In the genomic region with DNA sequence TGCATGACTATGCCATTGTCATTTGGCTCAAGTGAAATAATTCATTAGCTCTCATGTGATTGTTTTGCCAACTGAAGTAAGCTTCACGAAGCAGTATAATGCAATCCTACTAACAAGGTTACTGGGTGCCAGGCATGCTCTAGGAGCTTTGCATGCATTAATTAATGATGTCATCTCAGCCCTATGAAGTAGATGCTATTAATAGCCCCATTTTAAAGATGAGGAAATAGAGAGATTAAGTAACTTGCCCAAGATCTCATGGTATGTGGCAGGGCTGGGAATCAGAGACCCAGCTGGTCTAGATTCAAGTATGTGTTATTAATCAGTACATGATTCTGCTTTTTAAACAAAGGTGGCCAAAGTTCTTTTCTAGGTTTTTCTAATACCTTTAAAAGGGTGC, we compare ENCODE assay signal across 16 cellular contexts. TPM values are rescaled to one million over a fixed set of nuclear protein-coding genes. Genes with fewer than 3 reads are reported as not detected.
DNase-seq lines count a peak whose midpoint lies in the region; ATAC-seq and TF ChIP-seq lines count a peak whose summit lies in the region.
"Had no signal": no experiment of that assay in that cellular context is flagged by ENCODE, and none has a peak within 500 bp of the region (broad histone marks: within the 10 kb centered on the region; RNA-seq: fewer than 3 reads in every experiment).

No MANE protein-coding gene starts in this region.

- POLR2A ChIA-PET in RWPE1 (lab: Yijun Ruan, JAX; ENCODE audit: low non-redundant PET), result no interaction called here

- H4K20me1 ChIP-seq in GM23248 (ENCODE audit: insufficient read depth), result no peaks in the 10 kb centered on the region

- in situ Hi-C loops in GM23248 (cut with MboI), result no loop called here

- H3K4me3 ChIP-seq in GM23248 (no peak overlapping the region), foreskin fibroblast (ENCODE audit: low read depth in 1 of 2, low read length in 2 of 2) (no peak overlapping the region), skeletal muscle tissue (ENCODE audit: low read length in 3 of 3) (no peak overlapping the region)
- H3K4me3 ChIP-seq: mucosa of descending colon, skin epidermis had no signal

- H3K79me2 ChIP-seq in GM23248 (ENCODE audit: insufficient read depth), result no peaks in the 10 kb centered on the region

- H3K27ac ChIP-seq in GM23248, result peak overlapping the region; percentile 97
- H3K27ac ChIP-seq in RWPE1, result no peak overlapping the region
- H3K27ac ChIP-seq in skeletal muscle tissue (ENCODE audit: low read depth, low read length), result peak overlapping the region; percentile 29
- H3K27ac ChIP-seq in substantia nigra (ENCODE audit: low read depth, low read length, poor library complexity, severe bottlenecking), result no peak overlapping the region

- TF ChIP-seq CTCF in RWPE1 (conservative IDR thresholded peaks at IDR 0.05; ENCODE audit: low read depth) (no peak), foreskin fibroblast (IDR thresholded peaks at IDR 0.05; ENCODE audit: low read depth, low read length) (no peak)

- H3K9me2 ChIP-seq in GM23248 (ENCODE audit: insufficient read depth), result no peaks in the 10 kb centered on the region

- H3K9ac ChIP-seq in GM23248 (peak overlapping the region; percentile 71), skeletal muscle tissue (ENCODE audit: low read depth in 1 of 3, low read length in 3 of 3) (no peak overlapping the region)

- H3K36me3 ChIP-seq in GM23248 (ENCODE audit: low read depth) (no peaks in the 10 kb centered on the region), skeletal muscle tissue (ENCODE audit: control insufficient read depth in 3 of 3, insufficient read depth in 3 of 3, low read length in 3 of 3) (no peaks in the 10 kb centered on the region)

- DNase-seq in GM23248 (peak; percentile 95), RWPE1 (ENCODE audit: low spot score) (peak; percentile 20), foreskin fibroblast (peak; percentile 89 to 90), substantia nigra (lab: John Stamatoyannopoulos, UW) (no peak)
- DNase-seq in effector CD8-positive, alpha-beta T cell (lab: John Stamatoyannopoulos, UW), result no peak
- DNase-seq: GOT3, hippocampal formation, KBM-7, mucosa of descending colon, NCI-H2227 treated with DMSO at 0.1 percent for 48 hours, SHP77 treated with DMSO at 0.1 percent for 48 hours had no signal

- ATAC-seq in GM19035 (IDR thresholded peaks at IDR 0.05; ENCODE audit: unreplicated experiment) (no peak), GM18868 (IDR thresholded peaks at IDR 0.05; ENCODE audit: unreplicated experiment) (no peak)
- ATAC-seq: activated T-helper 17 cell treated with anti-CD3 and anti-CD28 coated beads, Interleukin-2, amount 50 U/mL, for 72 hours; mucosa of descending colon had no signal

- H3K9me3 ChIP-seq in GM23248 (ENCODE audit: low read depth) (no peaks in the 10 kb centered on the region), skeletal muscle tissue (ENCODE audit: control insufficient read depth in 3 of 3, low read length in 3 of 3) (no peaks in the 10 kb centered on the region)
- H3K9me3 ChIP-seq: mucosa of descending colon had no signal

- peaks cover 55% of the 10 kb centered on the region for H3F3A ChIP-seq in GM23248 (ENCODE audit: insufficient read depth)

- peak overlapping the region; percentile 33 for H3K4me2 ChIP-seq in GM23248 (ENCODE audit: unreplicated experiment)

- CTCF ChIA-PET in RWPE1 (lab: Yijun Ruan, JAX), result no interaction called here

- H3K4me1 ChIP-seq in GM23248 (ENCODE audit: insufficient read depth) (peaks cover 62% of the 10 kb centered on the region), skeletal muscle tissue (ENCODE audit: control insufficient read depth in 3 of 3, insufficient read depth in 3 of 3, low read length in 3 of 3) (peaks cover 0 to 24% (median 12%) of the 10 kb centered on the region in 3 donors)

- H3K27me3 ChIP-seq in GM23248 (replicated peaks; ENCODE audit: insufficient read depth), result no peaks in the 10 kb centered on the region
- peaks cover 0 to 8% (median 6%) of the 10 kb centered on the region in 3 donors for H3K27me3 ChIP-seq in skeletal muscle tissue (ENCODE audit: control insufficient read depth in 3 of 3, insufficient read depth in 3 of 3, low read length in 3 of 3)

- 0% methylated on average over 1 of the region's 1 CpG for WGBS in GM23248 (ENCODE audit: low coverage in 1 of 2, low lambda C conversion rate in 2 of 2, missing lambda C conversion rate in 2 of 2), 2 experiments

- H2AFZ ChIP-seq in GM23248, result no peak overlapping the region

RNA-seq across cellular contexts. Expression of gene KRT39, which starts 14.1 kb away (rescaled TPM):
- not detected in 2 replicates for total RNA-seq in GM23248 (2014; rRNA removed; shearing (Covaris generic))
- polyA plus RNA-seq in GM23248 (2016; fragmentation: Nextera tagmentation; extraction: Ambion mirVana), result not detected in 2 replicates
- 3.1 TPM for total RNA-seq in skeletal muscle tissue
- total RNA-seq: activated T-helper 17 cell treated with anti-CD3 and anti-CD28 coated beads, Interleukin-2, amount 50 U/mL, for 72 hours had no signal

RNA-seq across cellular contexts. Expression of gene KRT23, which starts 15.2 kb away (rescaled TPM):
- not detected in 2 replicates for total RNA-seq in GM23248 (2014; rRNA removed; shearing (Covaris generic))
- polyA plus RNA-seq in GM23248 (2016; fragmentation: Nextera tagmentation; extraction: Ambion mirVana), result 0.13 TPM in 1 of 2 replicates, not detected in the other
- 0.52 TPM for total RNA-seq in skeletal muscle tissue

RNA-seq across cellular contexts. Expression of gene KRT40, which starts 31.5 kb away (rescaled TPM):
- not detected in 2 replicates for total RNA-seq in GM23248 (2014; rRNA removed; shearing (Covaris generic))
- not detected in 2 replicates for polyA plus RNA-seq in GM23248 (2016; fragmentation: Nextera tagmentation; extraction: Ambion mirVana)
- 6.3 TPM for total RNA-seq in skeletal muscle tissue
- total RNA-seq: activated T-helper 17 cell treated with anti-CD3 and anti-CD28 coated beads, Interleukin-2, amount 50 U/mL, for 72 hours had no signal

RNA-seq across cellular contexts. Expression of gene KRTAP3-3, which starts 41.3 kb away (rescaled TPM):
- not detected in 2 replicates for total RNA-seq in GM23248 (2014; rRNA removed; shearing (Covaris generic))
- polyA plus RNA-seq in GM23248 (2016; fragmentation: Nextera tagmentation; extraction: Ambion mirVana), result not detected in 2 replicates
- not detected for total RNA-seq in skeletal muscle tissue
- total RNA-seq: activated T-helper 17 cell treated with anti-CD3 and anti-CD28 coated beads, Interleukin-2, amount 50 U/mL, for 72 hours; mucosa of descending colon had no signal

RNA-seq across cellular contexts. Expression of gene KRTAP3-2, which starts 47.0 kb away (rescaled TPM):
- not detected in 2 replicates for total RNA-seq in GM23248 (2014; rRNA removed; shearing (Covaris generic))
- polyA plus RNA-seq in GM23248 (2016; fragmentation: Nextera tagmentation; extraction: Ambion mirVana), result not detected in 2 replicates
- total RNA-seq in skeletal muscle tissue, result not detected
- total RNA-seq: activated T-helper 17 cell treated with anti-CD3 and anti-CD28 coated beads, Interleukin-2, amount 50 U/mL, for 72 hours; mucosa of descending colon had no signal

Comparison
In these comparisons a context has a peak if more than half of its experiments do, and no peak if none do; other contexts are left out.
1. DNase-seq: peak in GM23248 (single experiment), RWPE1 (single experiment) and foreskin fibroblast (2 of 2); none in substantia nigra (0 of 49) and effector CD8-positive, alpha-beta T cell (single experiment).
2. H3K27ac ChIP-seq: peak in GM23248 (single experiment) and skeletal muscle tissue (single experiment); none in RWPE1 (single experiment) and substantia nigra (single experiment).